In the genomic region with DNA sequence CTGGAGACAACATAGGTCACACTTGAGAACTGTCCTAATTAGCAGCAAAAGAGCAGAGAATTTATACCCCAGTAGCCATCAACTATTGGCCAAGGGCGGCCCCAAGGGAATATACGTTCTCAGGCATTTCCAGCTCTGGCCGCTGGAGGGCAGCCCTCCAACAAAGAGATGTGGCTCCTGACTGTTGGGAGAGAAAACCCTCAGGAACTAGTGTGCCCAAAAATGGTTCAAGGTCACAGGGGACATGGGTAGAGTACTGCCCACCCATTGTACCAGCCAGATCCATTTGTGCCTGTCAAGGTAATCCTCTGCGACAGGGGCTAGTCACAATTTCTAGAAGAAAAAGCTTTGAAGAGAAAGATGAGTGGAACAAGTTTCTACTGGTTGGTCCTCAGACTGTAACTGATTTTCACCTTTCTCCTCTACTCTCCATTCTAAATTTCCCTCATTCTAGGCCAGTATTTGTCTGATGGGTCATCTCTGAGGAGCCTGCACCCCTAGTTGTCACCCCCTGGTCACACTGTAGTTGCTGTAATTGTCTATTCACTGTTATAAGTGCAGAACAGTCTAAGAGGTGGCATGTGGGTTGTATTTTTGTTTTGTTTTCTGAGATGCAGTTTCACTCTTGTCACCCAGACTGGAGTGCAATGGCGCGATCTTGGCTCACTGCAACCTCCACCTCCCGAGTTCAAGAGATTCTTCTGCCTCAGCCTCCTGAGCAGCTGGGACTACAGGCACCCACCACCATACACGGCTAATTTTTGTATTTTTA, we compare ENCODE assay signal across 8 cellular contexts. TPM values are rescaled to one million over a fixed set of nuclear protein-coding genes. Genes with fewer than 3 reads are reported as not detected.
DNase-seq lines count a peak whose midpoint lies in the region; ATAC-seq and TF ChIP-seq lines count a peak whose summit lies in the region.

No MANE protein-coding gene starts in this region.

- POLR2A ChIA-PET in T-cell (lab: Charles Lee) = no interaction called here

- ATAC-seq in HG02571 (IDR thresholded peaks at IDR 0.05; ENCODE audit: unreplicated experiment) (peak; percentile 74), T-cell (replicated peaks in 1 of 4) (peak; percentile 75 to 82 (median 80)), GM18519 (IDR thresholded peaks at IDR 0.05; ENCODE audit: low FRiP score, unreplicated experiment) (no peak)

- no peak overlapping the region for H3K27ac Mint-ChIP-seq in T-cell

- CTCF ChIA-PET in T-cell (lab: Charles Lee) = interaction anchor here (0.6 to 2.8 kb wide), 7 partner anchors 33 to 861 kb away, joined by 3 to 31 read pairs (median 4); no protein-coding TSS in a partner anchor

- DNase-seq in GM10266 (ENCODE audit: extremely low spot score) = peak; percentile 60
- DNase-seq in NCI-H128 (lab: John Stamatoyannopoulos, UW; ENCODE audit: unreplicated experiment) = peak; percentile 31
- DNase-seq in T-cell = peak; percentile 24 to 75 (median 60)
- peak in 42 of 56 donors; percentile 3 to 79 (median 30) for DNase-seq in amygdala (lab: John Stamatoyannopoulos, UW)
- DNase-seq in hypothalamus (lab: John Stamatoyannopoulos, UW) = peak in 42 of 51 donors; percentile 2 to 76 (median 27)
- peak; percentile 35 to 70 for DNase-seq in stimulated activated CD4-positive, alpha-beta T cell treated with anti-CD3 and anti-CD28 coated beads, Interleukin-12 subunit alpha, Interleukin-12 subunit beta, amount 100 ng/mL, for 24 hours (ENCODE audit: low read depth in 2 of 2)

- TF ChIP-seq CTCF in GM10266 (IDR thresholded peaks at IDR 0.05; ENCODE audit: control insufficient read depth, insufficient read depth, low read depth, missing control alignments) = peak; percentile 88

- no peaks in the 10 kb centered on the region for H3K9me3 Mint-ChIP-seq in T-cell

- peaks cover 1 to 4% of the 10 kb centered on the region in 2 donors for H3K27me3 Mint-ChIP-seq in T-cell

- H3K36me3 Mint-ChIP-seq in T-cell = no peaks in the 10 kb centered on the region

- no peak overlapping the region for H3K4me3 Mint-ChIP-seq in T-cell

- H3K4me1 Mint-ChIP-seq in T-cell = peaks cover 0 to 3% (median 2%) of the 10 kb centered on the region in 3 donors

RNA-seq across cellular contexts. Expression of gene C7orf33, which starts 14.7 kb away (rescaled TPM):
- not detected for total RNA-seq in T-cell
